ENCODE assay signal across 7 cellular contexts in genomic region chr2:91771604-91772003, GRCh38.
DNase-seq lines count a peak whose midpoint lies in the region; ATAC-seq, FAIRE-seq and TF ChIP-seq lines count a peak whose summit lies in the region.
"Not testable (repeated sequence)": the region's sequence is repeated elsewhere in the genome, so short reads cannot be mapped to it uniquely, and the experiment has no call there.

No MANE protein-coding gene starts in this region.

- H3K4me1 ChIP-seq in A549, result peaks cover 59% of the 10 kb centered on the region
- not testable (repeated sequence) for H3K4me1 ChIP-seq in Peyer's patch; right atrium auricular region; HepG2 (ENCODE audit: insufficient read depth, low read length)

- H3K9me3 Mint-ChIP-seq in dendritic cell treated with granulocyte-macrophage colony-stimulating factor and Interleukin-4, amounts not matched to agents 40 ng/mL and 50 ng/mL, for 4 days; osteocyte (ENCODE audit: unreplicated experiment); stimulated activated memory B cell treated with anti-CD40 and anti-IgM and Interleukin-4, amounts not matched to agents 10 μg/mL and 1 μg/mL and 100 μg/mL, for 72 hours: not testable (repeated sequence)

- intact Hi-C loops in dendritic cell treated with granulocyte-macrophage colony-stimulating factor and Interleukin-4, amounts not matched to agents 40 ng/mL and 50 ng/mL, for 4 days (cut with micrococcal nuclease); HepG2 (cut with micrococcal nuclease; ENCODE audit: unreplicated experiment): not testable (repeated sequence)

- not testable (repeated sequence) for TF ChIP-seq RAD21 in A549 (conservative IDR thresholded peaks at IDR 0.05 in 1 of 2, IDR thresholded peaks at IDR 0.05 in 1 of 2); HepG2 (CRISPR knock-in tag; IDR thresholded peaks at IDR 0.05)

- H3K27ac ChIP-seq in A549 (peak overlapping the region; percentile 63 to 78), Peyer's patch (peak overlapping the region in 2 of 4 donors; percentile 62 to 84)
- H3K27ac ChIP-seq in right atrium auricular region; HepG2 (ENCODE audit: extremely low read length, insufficient read depth, low read length): not testable (repeated sequence)

- not testable (repeated sequence) for H3K4me3 Mint-ChIP-seq in dendritic cell treated with granulocyte-macrophage colony-stimulating factor and Interleukin-4, amounts not matched to agents 40 ng/mL and 50 ng/mL, for 4 days; osteocyte (ENCODE audit: unreplicated experiment); stimulated activated memory B cell treated with anti-CD40 and anti-IgM and Interleukin-4, amounts not matched to agents 10 μg/mL and 1 μg/mL and 100 μg/mL, for 72 hours

- not testable (repeated sequence) for H3K4me1 Mint-ChIP-seq in dendritic cell treated with granulocyte-macrophage colony-stimulating factor and Interleukin-4, amounts not matched to agents 40 ng/mL and 50 ng/mL, for 4 days (ENCODE audit: low read depth); osteocyte (ENCODE audit: unreplicated experiment); stimulated activated memory B cell treated with anti-CD40 and anti-IgM and Interleukin-4, amounts not matched to agents 10 μg/mL and 1 μg/mL and 100 μg/mL, for 72 hours

- not testable (repeated sequence) for TF ChIP-seq EP300 in A549 (IDR thresholded peaks at IDR 0.05); HepG2 (IDR thresholded peaks at IDR 0.05; ENCODE audit: low read depth in 2 of 2, low read length in 2 of 2); HepG2 (CRISPR knock-in tag; IDR thresholded peaks at IDR 0.05; ENCODE audit: borderline replicate concordance)

- not testable (repeated sequence) for TF ChIP-seq POLR2A in A549 (IDR thresholded peaks at IDR 0.05; ENCODE audit: low read length); HepG2 (IDR thresholded peaks at IDR 0.05; ENCODE audit: insufficient read depth in 1 of 2, low read depth in 2 of 2, low read length in 2 of 2)
- TF ChIP-seq POLR2A in Peyer's patch (IDR thresholded peaks at IDR 0.05), result peak in 1 of 2 donors; percentile 24

- not testable (repeated sequence) for DNase-seq in A549 (ENCODE audit: low read depth in 1 of 2, low spot score in 1 of 2); HepG2 (ENCODE audit: low spot score)
- peak in 2 of 3 donors; percentile 63 to 70 for DNase-seq in Peyer's patch
- peak; percentile 21 for DNase-seq in right atrium auricular region (ENCODE audit: low spot score)
- peak; percentile 44 for DNase-seq in osteocyte (ENCODE audit: extremely low spot score, unreplicated experiment)

- ATAC-seq in A549 (peak; percentile 12 to 15; a peak in 4 of 6 replicates), HepG2 (peak; percentile 45)
- peak; percentile 4 for ATAC-seq in stimulated activated memory B cell treated with anti-CD40 and anti-IgM and Interleukin-4, amounts not matched to agents 10 μg/mL and 1 μg/mL and 100 μg/mL, for 72 hours

- not testable (repeated sequence) for H3K27me3 Mint-ChIP-seq in dendritic cell treated with granulocyte-macrophage colony-stimulating factor and Interleukin-4, amounts not matched to agents 40 ng/mL and 50 ng/mL, for 4 days; osteocyte (ENCODE audit: unreplicated experiment)
- peaks cover 21% of the 10 kb centered on the region for H3K27me3 Mint-ChIP-seq in stimulated activated memory B cell treated with anti-CD40 and anti-IgM and Interleukin-4, amounts not matched to agents 10 μg/mL and 1 μg/mL and 100 μg/mL, for 72 hours

- H4K20me1 ChIP-seq in HepG2 (ENCODE audit: insufficient read depth, low read length), result not testable (repeated sequence)

- H3K27ac Mint-ChIP-seq in dendritic cell treated with granulocyte-macrophage colony-stimulating factor and Interleukin-4, amounts not matched to agents 40 ng/mL and 50 ng/mL, for 4 days, result peak overlapping the region; percentile 31
- not testable (repeated sequence) for H3K27ac Mint-ChIP-seq in osteocyte (ENCODE audit: unreplicated experiment); stimulated activated memory B cell treated with anti-CD40 and anti-IgM and Interleukin-4, amounts not matched to agents 10 μg/mL and 1 μg/mL and 100 μg/mL, for 72 hours

- not testable (repeated sequence) for H3K79me2 ChIP-seq in HepG2 (ENCODE audit: insufficient read depth, low read length)

- POLR2A ChIA-PET in A549 (lab: Yijun Ruan, JAX); HepG2 (lab: Yijun Ruan, JAX): not testable (repeated sequence)

- H2AFZ ChIP-seq in HepG2 (ENCODE audit: low read length), result not testable (repeated sequence)

- CTCF ChIA-PET in A549 (lab: Yijun Ruan, JAX); HepG2 (lab: Yijun Ruan, JAX; ENCODE audit: low intra/inter-chr PET ratio, low total read pairs): not testable (repeated sequence)

- FAIRE-seq in A549 (lab: Jason Lieb, UNC); HepG2 (lab: Jason Lieb, UNC): not testable (repeated sequence)

- not testable (repeated sequence) for H3K4me3 ChIP-seq in A549; Peyer's patch; right atrium auricular region; HepG2 (replicated peaks in 1 of 3; ENCODE audit: insufficient read depth in 1 of 3, low read depth in 2 of 3, low read length in 3 of 3)

- H3K36me3 ChIP-seq in Peyer's patch; right atrium auricular region; HepG2 (replicated peaks in 1 of 2; ENCODE audit: control insufficient read depth in 1 of 2, insufficient read depth in 2 of 2, low read length in 2 of 2): not testable (repeated sequence)

- H3K27me3 ChIP-seq in Peyer's patch; right atrium auricular region; HepG2 (ENCODE audit: control insufficient read depth in 1 of 2, insufficient read depth in 2 of 2, low read length in 2 of 2): not testable (repeated sequence)

- 60% methylated on average over 3 of the region's 4 CpGs for WGBS in A549 (ENCODE audit: missing lambda C conversion rate)
- 13% methylated on average over 2 of the region's 4 CpGs for WGBS in HepG2 (ENCODE audit: low lambda C conversion rate)

- peak overlapping the region; percentile 33 for H3K4me2 ChIP-seq in A549
- not testable (repeated sequence) for H3K4me2 ChIP-seq in HepG2 (ENCODE audit: low read depth, low read length)

- H3K9ac ChIP-seq in HepG2 (ENCODE audit: insufficient read depth, low read depth, low read length), result not testable (repeated sequence)

- not testable (repeated sequence) for H3K9me3 ChIP-seq in A549; Peyer's patch; right atrium auricular region; HepG2 (ENCODE audit: low read length)

- in situ Hi-C loops in HepG2 (cut with HindIII; ENCODE audit: extremely low pct_ligation_motif_present, low pct_unique_long_range_greater_than_20kb), result not testable (repeated sequence)

- not testable (repeated sequence) for TF ChIP-seq CTCF in A549 (IDR thresholded peaks at IDR 0.05); Peyer's patch (IDR thresholded peaks at IDR 0.05); right atrium auricular region (IDR thresholded peaks at IDR 0.05); HepG2 (CRISPR knock-in tag; IDR thresholded peaks at IDR 0.05); osteocyte (IDR thresholded peaks at IDR 0.05)

- not testable (repeated sequence) for H3K36me3 Mint-ChIP-seq in dendritic cell treated with granulocyte-macrophage colony-stimulating factor and Interleukin-4, amounts not matched to agents 40 ng/mL and 50 ng/mL, for 4 days (ENCODE audit: low read depth); osteocyte (ENCODE audit: unreplicated experiment); stimulated activated memory B cell treated with anti-CD40 and anti-IgM and Interleukin-4, amounts not matched to agents 10 μg/mL and 1 μg/mL and 100 μg/mL, for 72 hours

- BruUV-seq in HepG2 (replicated peaks; lab: Mats Ljungman, UMichigan), result not testable (repeated sequence)
